9 cellular contexts compared by ENCODE assay signal in the genomic region with DNA sequence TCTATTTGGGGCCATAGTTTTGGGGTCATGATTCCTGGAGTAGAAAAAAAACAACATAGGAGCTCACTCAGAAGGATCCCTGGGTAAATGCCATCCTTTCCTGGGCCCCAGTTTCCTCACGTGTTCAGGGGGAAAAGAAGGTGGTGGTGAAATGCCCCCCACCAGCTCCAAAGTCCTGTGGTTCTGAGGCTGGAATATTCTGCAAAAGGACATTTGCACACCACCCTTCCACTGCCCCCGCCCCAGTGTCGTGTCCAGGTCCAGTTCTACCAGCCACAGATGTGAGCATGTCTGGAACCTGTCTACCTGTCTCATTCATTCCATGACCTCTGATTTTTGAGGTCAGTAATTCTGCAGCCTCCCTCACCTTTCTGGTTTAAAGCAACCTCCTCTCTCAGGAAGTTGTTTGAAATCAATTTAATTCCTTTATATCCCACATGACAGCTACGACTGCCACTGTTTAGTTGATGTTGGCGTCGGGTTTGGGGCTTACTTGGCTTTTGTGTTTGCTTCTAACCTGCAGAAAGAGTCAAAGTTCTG.
DNase-seq lines count a peak whose midpoint lies in the region; ATAC-seq and TF ChIP-seq lines count a peak whose summit lies in the region.
"Had no signal": no experiment of that assay in that cellular context is flagged by ENCODE, and none has a peak within 500 bp of the region (broad histone marks: within the 10 kb centered on the region; RNA-seq: fewer than 3 reads in every experiment).

No MANE protein-coding gene starts in this region.

- peak overlapping the region; percentile 85 for H3K27ac Mint-ChIP-seq in activated T-helper 2 cell treated with anti-CD3 and anti-CD28 coated beads, Interferon-gamma antibody, Interleukin-2, Interleukin-4, amounts not matched to agents 10 μg/mL and 5 μg/mL and 100 μg/mL, durations not matched to agents 14 hours and 24 hours and 36 hours
- H3K27ac Mint-ChIP-seq in stimulated activated naive B cell treated with anti-CD40 and anti-IgM and Interleukin-4, amounts not matched to agents 10 μg/mL and 1 μg/mL and 100 μg/mL, for 72 hours: peak overlapping the region; percentile 93

- POLR2A ChIA-PET in SK-N-SH (lab: Yijun Ruan, JAX): no interaction called here
- POLR2A ChIA-PET in HEK293T (lab: Yijun Ruan, JAX): interaction anchor here (0.9 to 1.1 kb wide), 2 partner anchors 82 to 107 kb away, joined by 3 to 4 read pairs; a partner anchor contains a TSS

- no peak overlapping the region for H3K4me3 Mint-ChIP-seq in activated T-helper 2 cell treated with anti-CD3 and anti-CD28 coated beads, Interferon-gamma antibody, Interleukin-2, Interleukin-4, amounts not matched to agents 10 μg/mL and 5 μg/mL and 100 μg/mL, durations not matched to agents 14 hours and 24 hours and 36 hours (ENCODE audit: low read depth)
- H3K4me3 Mint-ChIP-seq in stimulated activated naive B cell treated with anti-CD40 and anti-IgM and Interleukin-4, amounts not matched to agents 10 μg/mL and 1 μg/mL and 100 μg/mL, for 72 hours: peak overlapping the region in 1 of 2 donors; percentile 4

- H3K79me2 ChIP-seq in SK-N-SH (ENCODE audit: insufficient read depth): peaks cover 81% of the 10 kb centered on the region

- H3K9me3 Mint-ChIP-seq in activated T-helper 2 cell treated with anti-CD3 and anti-CD28 coated beads, Interferon-gamma antibody, Interleukin-2, Interleukin-4, amounts not matched to agents 10 μg/mL and 5 μg/mL and 100 μg/mL, durations not matched to agents 14 hours and 24 hours and 36 hours: no peaks in the 10 kb centered on the region
- H3K9me3 Mint-ChIP-seq in stimulated activated naive B cell treated with anti-CD40 and anti-IgM and Interleukin-4, amounts not matched to agents 10 μg/mL and 1 μg/mL and 100 μg/mL, for 72 hours: no peaks in the 10 kb centered on the region

- no peak for DNase-seq in SK-N-SH
- DNase-seq in activated T-helper 2 cell treated with anti-CD3 and anti-CD28 coated beads, Interferon-gamma antibody, Interleukin-2, Interleukin-4, amounts not matched to agents 10 μg/mL and 5 μg/mL and 100 μg/mL, durations not matched to agents 14 hours and 24 hours and 36 hours (ENCODE audit: low spot score): no peak
- no peak for DNase-seq in left lung
- no peak for DNase-seq in stimulated activated naive B cell treated with anti-CD40 and anti-IgM and Interleukin-4, amounts not matched to agents 10 μg/mL and 1 μg/mL and 100 μg/mL, for 72 hours
- no peak for DNase-seq in HEK293T (ENCODE audit: extremely low spot score)
- DNase-seq: activated gamma-delta T cell treated with Interleukin-2 at 50 U/mL for 16 hours had no signal

- H3K4me3 ChIP-seq in SK-N-SH (ENCODE audit: low read depth in 2 of 2, low read length in 1 of 2) (no peak overlapping the region), left lung (no peak overlapping the region)

- peaks cover 36 to 73% of the 10 kb centered on the region in 2 experiments for H3K4me1 ChIP-seq in SK-N-SH (ENCODE audit: control insufficient read depth in 1 of 2, insufficient read depth in 2 of 2, low read depth in 1 of 2, low read length in 1 of 2)
- H3K4me1 ChIP-seq in left lung: peaks cover 55 to 81% of the 10 kb centered on the region in 2 donors

- WGBS in SK-N-SH (ENCODE audit: low lambda C conversion rate): 71% methylated on average over 6 of the region's 6 CpGs

- no peak for ATAC-seq in SK-N-SH treated with all-trans-retinoic acid at 6 μM for 48 hours
- ATAC-seq in left lung: no peak
- no peak for ATAC-seq in stimulated activated naive B cell treated with anti-CD40 and anti-IgM and Interleukin-4, amounts not matched to agents 10 μg/mL and 1 μg/mL and 100 μg/mL, for 72 hours (replicated peaks)
- no peak for ATAC-seq in GM18873 (IDR thresholded peaks at IDR 0.05; ENCODE audit: low FRiP score, unreplicated experiment)
- ATAC-seq in HG03378 (IDR thresholded peaks at IDR 0.05; ENCODE audit: unreplicated experiment): no peak

- no peaks in the 10 kb centered on the region for H4K20me1 ChIP-seq in SK-N-SH (ENCODE audit: insufficient read depth)

- no peaks in the 10 kb centered on the region for H3K27me3 Mint-ChIP-seq in activated T-helper 2 cell treated with anti-CD3 and anti-CD28 coated beads, Interferon-gamma antibody, Interleukin-2, Interleukin-4, amounts not matched to agents 10 μg/mL and 5 μg/mL and 100 μg/mL, durations not matched to agents 14 hours and 24 hours and 36 hours (ENCODE audit: low read depth)
- H3K27me3 Mint-ChIP-seq in stimulated activated naive B cell treated with anti-CD40 and anti-IgM and Interleukin-4, amounts not matched to agents 10 μg/mL and 1 μg/mL and 100 μg/mL, for 72 hours: no peaks in the 10 kb centered on the region

- no peaks in the 10 kb centered on the region for H3K36me3 ChIP-seq in SK-N-SH (replicated peaks in 1 of 2; ENCODE audit: control insufficient read depth in 1 of 2, insufficient read depth in 2 of 2, low read length in 1 of 2)
- H3K36me3 ChIP-seq in left lung: no peaks in the 10 kb centered on the region

- peak overlapping the region; percentile 78 for H3K9ac ChIP-seq in SK-N-SH

- peaks cover 7% of the 10 kb centered on the region for H3K36me3 Mint-ChIP-seq in activated T-helper 2 cell treated with anti-CD3 and anti-CD28 coated beads, Interferon-gamma antibody, Interleukin-2, Interleukin-4, amounts not matched to agents 10 μg/mL and 5 μg/mL and 100 μg/mL, durations not matched to agents 14 hours and 24 hours and 36 hours (ENCODE audit: low read depth)
- H3K36me3 Mint-ChIP-seq in stimulated activated naive B cell treated with anti-CD40 and anti-IgM and Interleukin-4, amounts not matched to agents 10 μg/mL and 1 μg/mL and 100 μg/mL, for 72 hours: peaks cover 3 to 11% of the 10 kb centered on the region in 2 donors

- peaks cover 69% of the 10 kb centered on the region for H3K4me1 Mint-ChIP-seq in activated T-helper 2 cell treated with anti-CD3 and anti-CD28 coated beads, Interferon-gamma antibody, Interleukin-2, Interleukin-4, amounts not matched to agents 10 μg/mL and 5 μg/mL and 100 μg/mL, durations not matched to agents 14 hours and 24 hours and 36 hours (ENCODE audit: low read depth)
- peaks cover 62 to 90% of the 10 kb centered on the region in 2 donors for H3K4me1 Mint-ChIP-seq in stimulated activated naive B cell treated with anti-CD40 and anti-IgM and Interleukin-4, amounts not matched to agents 10 μg/mL and 1 μg/mL and 100 μg/mL, for 72 hours

- H3K9me3 ChIP-seq in SK-N-SH: no peaks in the 10 kb centered on the region
- H3K9me3 ChIP-seq in left lung: no peaks in the 10 kb centered on the region

- H3K27me3 ChIP-seq in SK-N-SH (ENCODE audit: insufficient read depth) (no peaks in the 10 kb centered on the region), left lung (no peaks in the 10 kb centered on the region)

- intact Hi-C loops in activated T-helper 2 cell treated with anti-CD3 and anti-CD28 coated beads, Interferon-gamma antibody, Interleukin-2, Interleukin-4, amounts not matched to agents 10 μg/mL and 5 μg/mL and 100 μg/mL, durations not matched to agents 14 hours and 24 hours and 36 hours (cut with micrococcal nuclease): loop anchor here (2.0 kb wide), 1 partner anchor 45 kb away; no protein-coding TSS in a partner anchor
- intact Hi-C loops in left lung (cut with DNase I): no loop called here

- no peak for TF ChIP-seq EP300 in SK-N-SH (IDR thresholded peaks at IDR 0.05; ENCODE audit: borderline replicate concordance in 1 of 2, low read depth in 1 of 2, low read length in 1 of 2)

- TF ChIP-seq CTCF in SK-N-SH (IDR thresholded peaks at IDR 0.05): no peak
- TF ChIP-seq CTCF in left lung (IDR thresholded peaks at IDR 0.05): no peak

- no peak for TF ChIP-seq RAD21 in SK-N-SH (IDR thresholded peaks at IDR 0.05; ENCODE audit: low read length)

- H2AFZ ChIP-seq in SK-N-SH (ENCODE audit: low read depth): no peak overlapping the region

- H3K9me2 ChIP-seq in SK-N-SH: no peaks in the 10 kb centered on the region

- CTCF ChIA-PET in SK-N-SH (lab: Yijun Ruan, JAX) (no interaction called here), HEK293T (lab: Yijun Ruan, JAX) (interaction anchor here (0.7 kb wide), 1 partner anchor 52 kb away, joined by 3 read pairs; no protein-coding TSS in a partner anchor)

- peak overlapping the region; percentile 67 to 99; a peak in 3 of 4 replicates for H3K27ac ChIP-seq in SK-N-SH (ENCODE audit: low read depth in 2 of 2, low read length in 1 of 2)
- H3K27ac ChIP-seq in left lung: peak overlapping the region; percentile 78 to 79

- peaks cover 68% of the 10 kb centered on the region for H3F3A ChIP-seq in SK-N-SH (replicated peaks; ENCODE audit: insufficient read depth)

- H3K4me2 ChIP-seq in SK-N-SH: peak overlapping the region; percentile 74

TF ChIP-seq in SK-N-SH treated with all-trans-retinoic acid at 6 μM for 48 hours, 23 proteins besides CTCF, POLR2A, EP300 and RAD21:
- no peak for TF ChIP-seq ESRRG (CRISPR knock-in tag; IDR thresholded peaks at IDR 0.05)
- TF ChIP-seq ZFP30 (CRISPR knock-in tag; IDR thresholded peaks at IDR 0.05): no peak

TF ChIP-seq in HEK293T, 16 proteins besides CTCF, POLR2A, EP300 and RAD21:
- no peak for TF ChIP-seq FOXA1 (IDR thresholded peaks at IDR 0.05)
- no peak for TF ChIP-seq ZNF384 (IDR thresholded peaks at IDR 0.05)
- no peak for TF ChIP-seq CTBP1 (IDR thresholded peaks at IDR 0.05; ENCODE audit: borderline replicate concordance)
- no peak for TF ChIP-seq HDGF (IDR thresholded peaks at IDR 0.05; ENCODE audit: borderline replicate concordance)
- TF ChIP-seq SUZ12 (IDR thresholded peaks at IDR 0.05): no peak
- TF ChIP-seq, protein P1, sequence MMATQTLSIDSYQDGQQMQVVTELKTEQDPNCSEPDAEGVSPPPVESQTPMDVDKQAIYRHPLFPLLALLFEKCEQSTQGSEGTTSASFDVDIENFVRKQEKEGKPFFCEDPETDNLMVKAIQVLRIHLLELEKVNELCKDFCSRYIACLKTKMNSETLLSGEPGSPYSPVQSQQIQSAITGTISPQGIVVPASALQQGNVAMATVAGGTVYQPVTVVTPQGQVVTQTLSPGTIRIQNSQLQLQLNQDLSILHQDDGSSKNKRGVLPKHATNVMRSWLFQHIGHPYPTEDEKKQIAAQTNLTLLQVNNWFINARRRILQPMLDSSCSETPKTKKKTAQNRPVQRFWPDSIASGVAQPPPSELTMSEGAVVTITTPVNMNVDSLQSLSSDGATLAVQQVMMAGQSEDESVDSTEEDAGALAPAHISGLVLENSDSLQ (IDR thresholded peaks at IDR 0.05): no peak
- no peak for TF ChIP-seq ELF4 (IDR thresholded peaks at IDR 0.05)
- TF ChIP-seq SP1 (IDR thresholded peaks at IDR 0.05): no peak
- no peak for TF ChIP-seq L3MBTL2 (conservative IDR thresholded peaks at IDR 0.05)
- TF ChIP-seq NFRKB (IDR thresholded peaks at IDR 0.05): no peak
- no peak for TF ChIP-seq FOXM1 (IDR thresholded peaks at IDR 0.05; ENCODE audit: borderline replicate concordance)
- TF ChIP-seq FOXK2 (IDR thresholded peaks at IDR 0.05): no peak
- no peak for TF ChIP-seq LEF1 (IDR thresholded peaks at IDR 0.05; ENCODE audit: borderline replicate concordance)
